35 cellular contexts compared by ENCODE assay signal in the genomic region with DNA sequence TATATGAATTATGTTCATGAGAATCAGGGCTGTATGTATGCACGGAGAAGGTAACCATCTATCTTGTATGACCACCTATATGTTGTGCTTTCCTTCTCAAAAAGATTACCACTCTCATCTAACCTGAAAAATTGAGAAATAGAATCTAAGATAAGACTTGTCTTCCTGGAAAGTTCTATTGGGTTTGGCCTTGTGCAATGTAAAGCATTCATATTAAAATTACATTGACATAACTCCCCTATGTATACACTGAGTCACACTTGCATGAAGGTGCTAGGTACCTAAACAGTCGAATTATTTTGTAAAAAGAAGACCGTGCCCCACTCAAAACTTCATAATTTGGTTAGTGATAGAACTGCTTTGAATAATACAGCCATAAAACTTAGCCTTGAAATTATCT.
"Had no signal": no experiment of that assay in that cellular context is flagged by ENCODE, and none has a peak within 500 bp of the region (broad histone marks: within the 10 kb centered on the region; RNA-seq: fewer than 3 reads in every experiment).

No MANE protein-coding gene starts in this region.

- DNase-seq: Karpas-422, Kasumi-1, KBM-7, KG1, MG63, MM.1S, MV-4-11, NCI-H1048, NCI-H1092, NCI-H1092 treated with DMSO at 0.1 percent for 48 hours, NCI-H1105, NCI-H1105 treated with DMSO at 0.1 percent for 48 hours, NCI-H1417, NCI-H1417 treated with DMSO at 0.1 percent for 48 hours, NCI-H1436, NCI-H1436 treated with DMSO at 0.1 percent for 48 hours, NCI-H146, NCI-H1694, NCI-H1694 treated with DMSO at 0.1 percent for 48 hours, NCI-H187, NCI-H187 treated with DMSO at 0.1 percent for 48 hours, NCI-H1930, NCI-H2029, NCI-H2029 treated with DMSO at 0.1 percent for 48 hours, NCI-H2081, NCI-H2081 treated with DMSO at 0.1 percent for 48 hours, NCI-H2107, NCI-H2171, NCI-H2171 treated with DMSO at 0.1 percent for 48 hours, NCI-H2227 treated with DMSO at 0.1 percent for 48 hours, NCI-H226, NCI-H345, NCI-H446, NCI-H446 treated with DMSO at 0.1 percent for 48 hours had no signal

- H3K27ac ChIP-seq: KMS-11 had no signal

- H3K27me3 ChIP-seq: MG63 had no signal

- H3K36me3 ChIP-seq: MG63 had no signal

- H3K4me3 ChIP-seq: MG63 had no signal
